In genomic region chr17:36814958-36815357, GRCh38 we compare ENCODE assay signal across 16 cellular contexts.
DNase-seq lines count a peak whose midpoint lies in the region; ATAC-seq and TF ChIP-seq lines count a peak whose summit lies in the region.
"Had no signal": no experiment of that assay in that cellular context is flagged by ENCODE, and none has a peak within 500 bp of the region (broad histone marks: within the 10 kb centered on the region; RNA-seq: fewer than 3 reads in every experiment).

No MANE protein-coding gene starts in this region.

- H3K9me3 ChIP-seq in upper lobe of right lung, result no peaks in the 10 kb centered on the region
- H3K9me3 ChIP-seq: BLaER1 treated with 17β-estradiol and CSF1 and Interleukin-3, amounts not matched to agents 10 nM and 100 nM; HAP-1 had no signal

- no peak overlapping the region for H3K27ac ChIP-seq in upper lobe of right lung
- H3K27ac ChIP-seq: BLaER1 treated with 17β-estradiol and CSF1 and Interleukin-3, amounts not matched to agents 10 nM and 100 nM had no signal

- in situ Hi-C loops in GM13976 (cut with MboI; ENCODE audit: low sequenced_read_pairs, unreplicated experiment), result no loop called here

- H3K9me3 Mint-ChIP-seq in chondrocyte (ENCODE audit: low read depth) (no peaks in the 10 kb centered on the region), neural crest cell (no peaks in the 10 kb centered on the region)
- H3K9me3 Mint-ChIP-seq: CD8-positive, alpha-beta T cell; IgD-negative memory B cell had no signal

- DNase-seq in GM13976 (ENCODE audit: low spot score), result peak; percentile 10
- DNase-seq in chondrocyte (ENCODE audit: low spot score), result peak; percentile 52
- no peak for DNase-seq in neural crest cell (ENCODE audit: low read depth, low spot score)
- peak; percentile 39 for DNase-seq in upper lobe of right lung
- DNase-seq in foreskin melanocyte, result no peak
- no peak for DNase-seq in stimulated activated CD4-positive, alpha-beta T cell treated with anti-CD3 and anti-CD28 coated beads, Interleukin-12 subunit alpha, Interleukin-12 subunit beta, amount 100 ng/mL, for 4 hours
- DNase-seq in GOT3 (lab: John Stamatoyannopoulos, UW), result no peak
- DNase-seq: 8988T; Calu3; CD8-positive, alpha-beta T cell; DMS79 treated with DMSO at 0.1 percent for 48 hours; GF-D8 had no signal

- H3K36me3 Mint-ChIP-seq in chondrocyte (ENCODE audit: low read depth), result no peaks in the 10 kb centered on the region
- no peaks in the 10 kb centered on the region for H3K36me3 Mint-ChIP-seq in neural crest cell (ENCODE audit: low read depth)
- H3K36me3 Mint-ChIP-seq: CD8-positive, alpha-beta T cell; IgD-negative memory B cell had no signal

- H3K36me3 ChIP-seq in upper lobe of right lung, result no peaks in the 10 kb centered on the region
- H3K36me3 ChIP-seq: BLaER1 treated with 17β-estradiol and CSF1 and Interleukin-3, amounts not matched to agents 10 nM and 100 nM; HAP-1 had no signal

- no peaks in the 10 kb centered on the region for H3K4me1 ChIP-seq in upper lobe of right lung
- H3K4me1 ChIP-seq: HAP-1 had no signal

- H3K4me1 Mint-ChIP-seq in chondrocyte (ENCODE audit: low read depth) (no peaks in the 10 kb centered on the region), neural crest cell (peaks cover 9% of the 10 kb centered on the region)

- H3K27me3 Mint-ChIP-seq in chondrocyte (ENCODE audit: low read depth) (peaks cover 76% of the 10 kb centered on the region), neural crest cell (ENCODE audit: low read depth) (peaks cover 88% of the 10 kb centered on the region)

- H3K27me3 ChIP-seq in upper lobe of right lung, result peaks cover 34% of the 10 kb centered on the region

- H3K4me3 Mint-ChIP-seq in chondrocyte (ENCODE audit: unreplicated experiment), result no peak overlapping the region
- H3K4me3 Mint-ChIP-seq in neural crest cell, result no peak overlapping the region
- H3K4me3 Mint-ChIP-seq: B cell; CD8-positive, alpha-beta T cell; IgD-negative memory B cell had no signal

- H3K27ac Mint-ChIP-seq in chondrocyte (ENCODE audit: unreplicated experiment) (no peak overlapping the region), neural crest cell (ENCODE audit: unreplicated experiment) (peak overlapping the region; percentile 62)
- H3K27ac Mint-ChIP-seq: B cell; CD8-positive, alpha-beta T cell; IgD-negative memory B cell had no signal

- no peak overlapping the region for H3K4me3 ChIP-seq in upper lobe of right lung
- H3K4me3 ChIP-seq: BLaER1 treated with 17β-estradiol and CSF1 and Interleukin-3, amounts not matched to agents 10 nM and 100 nM; HAP-1 had no signal

- intact Hi-C loops in upper lobe of right lung (cut with DNase I), result no loop called here

- TF ChIP-seq CTCF in GM13976 (IDR thresholded peaks at IDR 0.05; ENCODE audit: borderline replicate concordance, control extremely low read depth, extremely low read depth, insufficient read depth, missing control alignments), result no peak
- no peak for TF ChIP-seq CTCF in chondrocyte (IDR thresholded peaks at IDR 0.05)
- no peak for TF ChIP-seq CTCF in neural crest cell (conservative IDR thresholded peaks at IDR 0.05)
- TF ChIP-seq CTCF in upper lobe of right lung (IDR thresholded peaks at IDR 0.05), result no peak

- no peak for ATAC-seq in upper lobe of right lung
- ATAC-seq: CD8-positive, alpha-beta T cell had no signal

Comparison
In these comparisons a context has a peak if more than half of its experiments do, and no peak if none do; other contexts are left out.
1. DNase-seq: peak in GM13976 (single experiment), chondrocyte (single experiment) and upper lobe of right lung (single experiment); none in neural crest cell (single experiment), foreskin melanocyte (single experiment), stimulated activated CD4-positive, alpha-beta T cell treated with anti-CD3 and anti-CD28 coated beads, Interleukin-12 subunit alpha, Interleukin-12 subunit beta, amount 100 ng/mL, for 4 hours (single experiment) and GOT3 (single experiment).